In genomic region chr20:20017001-20017851, GRCh38 we compare ENCODE assay signal across 8 cellular contexts. TPM values are rescaled to one million over a fixed set of nuclear protein-coding genes. Genes with fewer than 3 reads are reported as not detected.
DNase-seq lines count a peak whose midpoint lies in the region; ATAC-seq and TF ChIP-seq lines count a peak whose summit lies in the region.

Gene NAA20 (plus strand): TSS chr20:20017362. CDS start chr20:20017397, 35 bp downstream.

- 0 out of 2 replicates have a peak, but pooled peaks cover 5% of the 10 kb centered on the region for H4K20me1 ChIP-seq in MM.1S (ENCODE audit: insufficient read depth, low read length)

- H3K27ac ChIP-seq in MM.1S (ENCODE audit: low read length) (peak within 1 kb of the TSS; percentile 43; the same call in 1 of the 2 replicates), gastroesophageal sphincter (peak within 1 kb of the TSS; percentile 8 to 83 (median 80))

- H3K9me2 ChIP-seq in MM.1S (replicated peaks; ENCODE audit: insufficient read depth, low read length): no peaks in the 10 kb centered on the region

- peak within 1 kb of the TSS; percentile 88 for H3K4me3 Mint-ChIP-seq in activated naive CD4-positive, alpha-beta T cell treated with anti-CD3 and anti-CD28 coated beads for 36 hours

- H3K27ac Mint-ChIP-seq in activated naive CD4-positive, alpha-beta T cell treated with anti-CD3 and anti-CD28 coated beads for 36 hours: peak within 1 kb of the TSS; percentile 90

- H3K4me1 ChIP-seq in MM.1S (ENCODE audit: low read length): peaks cover 40% of the 10 kb centered on the region
- peaks cover 2 to 51% (median 21%) of the 10 kb centered on the region in 3 donors for H3K4me1 ChIP-seq in gastroesophageal sphincter

- peaks cover 50% of the 10 kb centered on the region for H3K79me2 ChIP-seq in MM.1S (ENCODE audit: low read length)

- no peak for TF ChIP-seq EP300 in gastroesophageal sphincter (IDR thresholded peaks at IDR 0.05)

- in situ Hi-C loops in SK-MEL-5 (cut with HindIII; ENCODE audit: low pct_unique_long_range_greater_than_20kb, low sequenced_read_pairs): no loop called here

- DNase-seq in GM04503 (ENCODE audit: low read depth): peak; percentile 48
- peak; percentile 93 for DNase-seq in HCEC 1CT
- peak; percentile 95 for DNase-seq in MM.1S
- DNase-seq in SK-MEL-5 (ENCODE audit: low read depth, low spot score): peak; percentile 95
- peak; percentile 93 for DNase-seq in activated naive CD4-positive, alpha-beta T cell treated with anti-CD3 and anti-CD28 coated beads for 36 hours
- DNase-seq in non-pigmented ciliary epithelial cell (ENCODE audit: low read depth): peak; percentile 61
- DNase-seq in superior temporal gyrus (ENCODE audit: extremely low spot score): peak; percentile 92

- H3K4me3 ChIP-seq in MM.1S (ENCODE audit: low read length) (peak within 1 kb of the TSS; percentile 83), gastroesophageal sphincter (peak within 1 kb of the TSS; percentile 80 to 94)

- TF ChIP-seq CTCF in MM.1S (IDR thresholded peaks at IDR 0.05; ENCODE audit: low read length): peak; percentile 57
- peak; percentile 61 to 96 (median 89) for TF ChIP-seq CTCF in gastroesophageal sphincter (IDR thresholded peaks at IDR 0.05)

- peak in 1 of 2 donors; percentile 43 for TF ChIP-seq POLR2A in gastroesophageal sphincter (IDR thresholded peaks at IDR 0.05)

- intact Hi-C loops in activated naive CD4-positive, alpha-beta T cell treated with anti-CD3 and anti-CD28 coated beads for 36 hours (cut with micrococcal nuclease): loop anchor here (1.0 to 10.0 kb wide), 6 partner anchors 35 to 1882 kb away; partner anchors contain the start of genes CFAP61, CRNKL1, KAT14 and PET117

- H3K27me3 ChIP-seq in MM.1S (replicated peaks; ENCODE audit: insufficient read depth, low read length) (no peaks in the 10 kb centered on the region), gastroesophageal sphincter (no peaks in the 10 kb centered on the region)

- CTCF ChIA-PET in activated naive CD4-positive, alpha-beta T cell treated with anti-CD3 and anti-CD28 coated beads for 36 hours (lab: Charles Lee): interaction anchor here (1.0 to 5.0 kb wide), 4 partner anchors 11 to 35 kb away, joined by 3 to 18 read pairs (median 4); partner anchors contain the start of genes CFAP61 and CRNKL1

- H3K9me3 ChIP-seq in MM.1S (replicated peaks; ENCODE audit: insufficient read depth, low read length): no peaks in the 10 kb centered on the region
- no peaks in the 10 kb centered on the region for H3K9me3 ChIP-seq in gastroesophageal sphincter

- peaks cover 13% of the 10 kb centered on the region for H3F3A ChIP-seq in MM.1S (ENCODE audit: insufficient read depth, low read length)

- 3% methylated on average over 7 of the region's 82 CpGs; no CpG with 5 or more reads in 1 of the 2 donors for WGBS in gastroesophageal sphincter (ENCODE audit: low coverage in 1 of 2), 2 donors

- ATAC-seq in gastroesophageal sphincter: peak; percentile 99

- H3K4me2 ChIP-seq in MM.1S (ENCODE audit: low read depth, low read length): peak within 1 kb of the TSS; percentile 68

- peaks cover 8% of the 10 kb centered on the region for H3K36me3 Mint-ChIP-seq in activated naive CD4-positive, alpha-beta T cell treated with anti-CD3 and anti-CD28 coated beads for 36 hours (ENCODE audit: low read depth)

- no peaks in the 10 kb centered on the region for H3K9me3 Mint-ChIP-seq in activated naive CD4-positive, alpha-beta T cell treated with anti-CD3 and anti-CD28 coated beads for 36 hours

- no peaks in the 10 kb centered on the region for H3K27me3 Mint-ChIP-seq in activated naive CD4-positive, alpha-beta T cell treated with anti-CD3 and anti-CD28 coated beads for 36 hours (ENCODE audit: low read depth)

- peaks cover 54% of the 10 kb centered on the region for H3K4me1 Mint-ChIP-seq in activated naive CD4-positive, alpha-beta T cell treated with anti-CD3 and anti-CD28 coated beads for 36 hours (ENCODE audit: low read depth)

- H2AFZ ChIP-seq in MM.1S (ENCODE audit: low read length): peak within 1 kb of the TSS; percentile 75

- H3K9ac ChIP-seq in MM.1S (ENCODE audit: low read length): peak within 1 kb of the TSS; percentile 86

- H3K36me3 ChIP-seq in MM.1S (replicated peaks; ENCODE audit: insufficient read depth, low read length) (no peaks in the 10 kb centered on the region), gastroesophageal sphincter (no peaks in the 10 kb centered on the region)

RNA-seq across cellular contexts. Expression of gene NAA20, which starts in this region (rescaled TPM):
- total RNA-seq in SK-MEL-5 (2014; rRNA removed; shearing (Covaris generic)): 89.5 and 95.8 TPM in 2 replicates
- 101 and 112 TPM in 2 replicates for polyA plus RNA-seq in SK-MEL-5 (2015; cell fraction: cytosol; rRNA removed)
- polyA plus RNA-seq in SK-MEL-5 (2015; cell fraction: nucleus; rRNA removed): 48.9 and 57.0 TPM in 2 replicates
- total RNA-seq in activated naive CD4-positive, alpha-beta T cell treated with anti-CD3 and anti-CD28 coated beads for 36 hours: 10 to 100 TPM; 59.5 to 65.5 TPM
- 10 to 100 TPM; 22.7 to 47.0 (median 31.0) TPM for total RNA-seq in gastroesophageal sphincter

Comparison
In these comparisons a context has a peak if more than half of its experiments do, and no peak if none do; other contexts are left out.
1. Peak in every context shown above with its lines: DNase-seq, ATAC-seq, H3K4me3 ChIP-seq and H3K27ac ChIP-seq.